In genomic region chr5:171757853-171758535, GRCh38 we compare ENCODE assay signal across 11 cellular contexts. TPM values are rescaled to one million over a fixed set of nuclear protein-coding genes. Genes with fewer than 3 reads are reported as not detected.
A peak's percentile ranks its signal among the peaks of the same experiment; 100 is the strongest.
DNase-seq lines count a peak whose midpoint lies in the region; ATAC-seq and TF ChIP-seq lines count a peak whose summit lies in the region.
"Had no signal": no experiment of that assay in that cellular context is flagged by ENCODE, and none has a peak within 500 bp of the region (broad histone marks: within the 10 kb centered on the region; RNA-seq: fewer than 3 reads in every experiment).

No MANE protein-coding gene starts in this region.

- peak; percentile 55 for DNase-seq in GM04503 (ENCODE audit: low read depth)
- DNase-seq in LoVo (ENCODE audit: low spot score), result peak; percentile 79
- peak; percentile 51 to 94 for DNase-seq in cardiac fibroblast (ENCODE audit: low read depth in 2 of 2)
- DNase-seq in pulmonary artery endothelial cell (ENCODE audit: low read depth, low spot score), result peak; percentile 41
- DNase-seq in stimulated activated naive CD4-positive, alpha-beta T cell treated with Interleukin-2 at 50 U/mL for 16 hours (lab: John Stamatoyannopoulos, UW), result no peak
- DNase-seq in stimulated activated naive CD4-positive, alpha-beta T cell (lab: John Stamatoyannopoulos, UW), result no peak
- DNase-seq in NCI-H774 (lab: John Stamatoyannopoulos, UW), result no peak
- DNase-seq: NCI-H1048, retina had no signal

- TF ChIP-seq CTCF in cardiac fibroblast (IDR thresholded peaks at IDR 0.05; ENCODE audit: low read depth, low read length), result no peak

- H3K4me3 ChIP-seq in cardiac fibroblast (replicated peaks in 1 of 2; ENCODE audit: low read depth in 2 of 2, low read length in 2 of 2), result no peak overlapping the region

- no peak for ATAC-seq in HG02884 (IDR thresholded peaks at IDR 0.05; ENCODE audit: unreplicated experiment)

RNA-seq across cellular contexts. Expression of gene SMIM23, which starts 27.6 kb away (rescaled TPM):
- total RNA-seq in pulmonary artery endothelial cell, result not detected in 2 replicates
- total RNA-seq: epithelial cell of proximal tubule had no signal

Comparison
In these comparisons a context has a peak if more than half of its experiments do, and no peak if none do; other contexts are left out.
1. DNase-seq: peak in GM04503 (single experiment), LoVo (single experiment), cardiac fibroblast (2 of 2) and pulmonary artery endothelial cell (single experiment); none in stimulated activated naive CD4-positive, alpha-beta T cell treated with Interleukin-2 at 50 U/mL for 16 hours (single experiment), stimulated activated naive CD4-positive, alpha-beta T cell (0 of 6) and NCI-H774 (single experiment).